In genomic region chr4:145760961-145761929, GRCh38 we compare ENCODE assay signal across 2 cellular contexts.
TF ChIP-seq lines count a peak whose summit lies in the region.

No MANE protein-coding gene starts in this region.

TF ChIP-seq in WTC11, 78 proteins besides CTCF, POLR2A, EP300 and RAD21 (continued from another document):
- TF ChIP-seq ARID4B (CRISPR knock-in tag; IDR thresholded peaks at IDR 0.05; ENCODE audit: borderline replicate concordance) (no peak), FOXK1 (CRISPR knock-in tag; IDR thresholded peaks at IDR 0.05) (no peak), SP1 (CRISPR knock-in tag; conservative IDR thresholded peaks at IDR 0.05) (no peak), GTF2I (CRISPR knock-in tag; conservative IDR thresholded peaks at IDR 0.05) (no peak), TP53 (CRISPR knock-in tag; IDR thresholded peaks at IDR 0.05) (no peak), NFYB (CRISPR knock-in tag; conservative IDR thresholded peaks at IDR 0.05; ENCODE audit: low read depth) (no peak)
- TF ChIP-seq, protein P1, sequence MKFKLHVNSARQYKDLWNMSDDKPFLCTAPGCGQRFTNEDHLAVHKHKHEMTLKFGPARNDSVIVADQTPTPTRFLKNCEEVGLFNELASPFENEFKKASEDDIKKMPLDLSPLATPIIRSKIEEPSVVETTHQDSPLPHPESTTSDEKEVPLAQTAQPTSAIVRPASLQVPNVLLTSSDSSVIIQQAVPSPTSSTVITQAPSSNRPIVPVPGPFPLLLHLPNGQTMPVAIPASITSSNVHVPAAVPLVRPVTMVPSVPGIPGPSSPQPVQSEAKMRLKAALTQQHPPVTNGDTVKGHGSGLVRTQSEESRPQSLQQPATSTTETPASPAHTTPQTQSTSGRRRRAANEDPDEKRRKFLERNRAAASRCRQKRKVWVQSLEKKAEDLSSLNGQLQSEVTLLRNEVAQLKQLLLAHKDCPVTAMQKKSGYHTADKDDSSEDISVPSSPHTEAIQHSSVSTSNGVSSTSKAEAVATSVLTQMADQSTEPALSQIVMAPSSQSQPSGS (CRISPR knock-in tag; IDR thresholded peaks at IDR 0.05; ENCODE audit: borderline replicate concordance, low read depth), result no peak
TF ChIP-seq in WTC11: peak in this region for 0.

TF ChIP-seq in H1, 55 proteins besides CTCF, POLR2A, EP300 and RAD21 (continued from another document):
- no peak for TF ChIP-seq BRCA1 (IDR thresholded peaks at IDR 0.05; ENCODE audit: low read depth, low read length)
- TF ChIP-seq, protein P2, sequence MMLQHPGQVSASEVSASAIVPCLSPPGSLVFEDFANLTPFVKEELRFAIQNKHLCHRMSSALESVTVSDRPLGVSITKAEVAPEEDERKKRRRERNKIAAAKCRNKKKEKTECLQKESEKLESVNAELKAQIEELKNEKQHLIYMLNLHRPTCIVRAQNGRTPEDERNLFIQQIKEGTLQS (IDR thresholded peaks at IDR 0.05; ENCODE audit: insufficient read depth, low read depth, low read length), result no peak
- TF ChIP-seq NRF1 (IDR thresholded peaks at IDR 0.05; ENCODE audit: low read depth, low read length), result no peak
- no peak for TF ChIP-seq CTBP2 (IDR thresholded peaks at IDR 0.05; ENCODE audit: borderline replicate concordance, insufficient read depth, insufficient read length, low read length)
- TF ChIP-seq TCF12 (IDR thresholded peaks at IDR 0.05; ENCODE audit: low read depth, low read length), result no peak
- TF ChIP-seq, protein P3, sequence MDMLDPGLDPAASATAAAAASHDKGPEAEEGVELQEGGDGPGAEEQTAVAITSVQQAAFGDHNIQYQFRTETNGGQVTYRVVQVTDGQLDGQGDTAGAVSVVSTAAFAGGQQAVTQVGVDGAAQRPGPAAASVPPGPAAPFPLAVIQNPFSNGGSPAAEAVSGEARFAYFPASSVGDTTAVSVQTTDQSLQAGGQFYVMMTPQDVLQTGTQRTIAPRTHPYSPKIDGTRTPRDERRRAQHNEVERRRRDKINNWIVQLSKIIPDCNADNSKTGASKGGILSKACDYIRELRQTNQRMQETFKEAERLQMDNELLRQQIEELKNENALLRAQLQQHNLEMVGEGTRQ (IDR thresholded peaks at IDR 0.05; ENCODE audit: low read length), result no peak
- no peak for TF ChIP-seq POU5F1 (IDR thresholded peaks at IDR 0.05; ENCODE audit: low read depth, low read length)
